ENCODE assay signal across 7 cellular contexts in the genomic region with DNA sequence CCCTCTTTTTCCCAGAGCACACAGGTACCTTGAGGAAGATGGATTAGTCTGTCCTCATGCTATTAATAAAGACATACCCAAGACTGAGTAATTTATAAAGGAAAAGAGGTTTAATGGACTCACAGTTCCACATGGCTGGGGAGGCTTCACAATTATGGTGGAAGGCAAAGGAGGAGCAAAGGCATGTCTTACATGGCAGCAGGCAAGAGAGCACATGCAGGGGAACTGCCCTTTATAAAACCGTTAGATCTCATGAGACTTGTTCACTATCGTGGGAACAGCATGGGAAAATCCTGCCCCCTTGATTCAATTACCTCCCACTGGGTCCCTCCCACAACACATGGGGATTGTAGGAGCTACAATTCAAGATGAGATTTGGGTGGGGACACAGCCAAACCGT. TPM values are rescaled to one million over a fixed set of nuclear protein-coding genes. Genes with fewer than 3 reads are reported as not detected.
DNase-seq lines count a peak whose midpoint lies in the region; ATAC-seq, FAIRE-seq and TF ChIP-seq lines count a peak whose summit lies in the region.
"Not testable (repeated sequence)": the region's sequence is repeated elsewhere in the genome, so short reads cannot be mapped to it uniquely, and the experiment has no call there.
"Had no signal": no experiment of that assay in that cellular context is flagged by ENCODE, and none has a peak within 500 bp of the region (broad histone marks: within the 10 kb centered on the region; RNA-seq: fewer than 3 reads in every experiment).

No MANE protein-coding gene starts in this region.

- not testable (repeated sequence) for H3K27me3 ChIP-seq in BLaER1 treated with 17β-estradiol and CSF1 and Interleukin-3, amounts not matched to agents 10 nM and 100 nM; DND-41 (ENCODE audit: insufficient read depth, low read length, poor library complexity)
- H3K27me3 ChIP-seq in K562 (ENCODE audit: control insufficient read depth in 2 of 2, insufficient read depth in 2 of 2, low read length in 2 of 2) = peaks cover 12 to 32% of the 10 kb centered on the region in 2 experiments

- peak overlapping the region in 8 of 10 experiments; percentile 6 to 44 (median 24); a peak in 10 of 20 replicates for H3K4me3 ChIP-seq in BLaER1 treated with 17β-estradiol and CSF1 and Interleukin-3, amounts not matched to agents 10 nM and 100 nM
- H3K4me3 ChIP-seq in DND-41 (ENCODE audit: low read depth in 1 of 2, low read length in 2 of 2) = peak overlapping the region in 1 of 2 experiments; percentile 0; a peak in 1 of 4 replicates
- not testable (repeated sequence) for H3K4me3 ChIP-seq in K562

- not testable (repeated sequence) for H3K9me1 ChIP-seq in K562 (ENCODE audit: control insufficient read depth, insufficient read depth, low read length)

- peak overlapping the region; percentile 50 for H3K27ac Mint-ChIP-seq in activated CD8-positive, alpha-beta T cell treated with anti-CD3 and anti-CD28 coated beads, Interleukin-2, amount 10 ng/mL, durations not matched to agents 7 days and 5 days
- H3K27ac Mint-ChIP-seq in dendritic cell treated with granulocyte-macrophage colony-stimulating factor and Interleukin-4, amounts not matched to agents 40 ng/mL and 50 ng/mL, for 4 days = peak overlapping the region; percentile 88

- not testable (repeated sequence) for TF ChIP-seq RAD21 in K562 (CRISPR knock-in tag; conservative IDR thresholded peaks at IDR 0.05 in 1 of 2, IDR thresholded peaks at IDR 0.05 in 1 of 2)

- TF ChIP-seq POLR2A in K562 (conservative IDR thresholded peaks at IDR 0.05) = not testable (repeated sequence)

- FAIRE-seq in K562 (lab: Jason Lieb, UNC) = not testable (repeated sequence)

- ATAC-seq in DND-41 (ENCODE audit: insufficient read depth, low read depth); activated CD8-positive, alpha-beta T cell treated with anti-CD3 and anti-CD28 coated beads, Interleukin-2, amount 10 ng/mL, durations not matched to agents 7 days and 5 days; K562: not testable (repeated sequence)

- H2AFZ ChIP-seq in DND-41 (ENCODE audit: low read depth, low read length); K562 (ENCODE audit: low read depth, low read length): not testable (repeated sequence)

- peak overlapping the region in 8 of 11 experiments; percentile 31 to 82 (median 72); a peak in 11 of 22 replicates for H3K27ac ChIP-seq in BLaER1 treated with 17β-estradiol and CSF1 and Interleukin-3, amounts not matched to agents 10 nM and 100 nM
- not testable (repeated sequence) for H3K27ac ChIP-seq in DND-41 (ENCODE audit: low read length); K562 (ENCODE audit: extremely low read depth, low read depth, low read length)

- intact Hi-C loops in K562 (cut with micrococcal nuclease) = not testable (repeated sequence)
- intact Hi-C loops in dendritic cell treated with granulocyte-macrophage colony-stimulating factor and Interleukin-4, amounts not matched to agents 40 ng/mL and 50 ng/mL, for 4 days (cut with micrococcal nuclease) = loop anchor here (5.0 kb wide), 1 partner anchor 52 kb away; the partner anchor contains the start of gene SLC39A11

- TF ChIP-seq EP300 in K562 (IDR thresholded peaks at IDR 0.05; ENCODE audit: low read length) = not testable (repeated sequence)

- not testable (repeated sequence) for H3K79me2 ChIP-seq in DND-41 (ENCODE audit: insufficient read depth, low read length); K562 (ENCODE audit: control insufficient read depth, insufficient read depth, low read length)

- peaks cover 20% of the 10 kb centered on the region for H3K4me1 Mint-ChIP-seq in activated CD8-positive, alpha-beta T cell treated with anti-CD3 and anti-CD28 coated beads, Interleukin-2, amount 10 ng/mL, durations not matched to agents 7 days and 5 days (ENCODE audit: low read depth)
- peaks cover 59% of the 10 kb centered on the region for H3K4me1 Mint-ChIP-seq in dendritic cell treated with granulocyte-macrophage colony-stimulating factor and Interleukin-4, amounts not matched to agents 40 ng/mL and 50 ng/mL, for 4 days (ENCODE audit: low read depth)

- H3K4me3 Mint-ChIP-seq in activated CD8-positive, alpha-beta T cell treated with anti-CD3 and anti-CD28 coated beads, Interleukin-2, amount 10 ng/mL, durations not matched to agents 7 days and 5 days; dendritic cell treated with granulocyte-macrophage colony-stimulating factor and Interleukin-4, amounts not matched to agents 40 ng/mL and 50 ng/mL, for 4 days: not testable (repeated sequence)

- peaks cover 38 to 80% (median 55%) of the 10 kb centered on the region in 11 experiments for H3K9me3 ChIP-seq in BLaER1 treated with 17β-estradiol and CSF1 and Interleukin-3, amounts not matched to agents 10 nM and 100 nM (replicated peaks in 1 of 11)
- H3K9me3 ChIP-seq in DND-41 (ENCODE audit: insufficient read depth, low read length, severe bottlenecking) = peaks cover 15% of the 10 kb centered on the region
- not testable (repeated sequence) for H3K9me3 ChIP-seq in K562 (replicated peaks; ENCODE audit: control insufficient read depth, insufficient read depth, low read depth, low read length)

- in situ Hi-C loops in K562 (cut with MboI) = not testable (repeated sequence)

- POLR2A ChIA-PET in activated CD8-positive, alpha-beta T cell treated with anti-CD3 and anti-CD28 coated beads, Interleukin-2, amount 10 ng/mL, durations not matched to agents 7 days and 5 days (lab: Charles Lee); K562 (lab: Yijun Ruan, JAX): not testable (repeated sequence)

- peaks cover 27% of the 10 kb centered on the region for H3K9me3 Mint-ChIP-seq in activated CD8-positive, alpha-beta T cell treated with anti-CD3 and anti-CD28 coated beads, Interleukin-2, amount 10 ng/mL, durations not matched to agents 7 days and 5 days (ENCODE audit: insufficient read depth)
- peaks cover 13% of the 10 kb centered on the region for H3K9me3 Mint-ChIP-seq in dendritic cell treated with granulocyte-macrophage colony-stimulating factor and Interleukin-4, amounts not matched to agents 40 ng/mL and 50 ng/mL, for 4 days

- TF ChIP-seq CTCF in DND-41 (IDR thresholded peaks at IDR 0.05; ENCODE audit: borderline replicate concordance, extremely low read depth, low read length, poor library complexity, severe bottlenecking); K562 (IDR thresholded peaks at IDR 0.05 in 2 of 3, conservative IDR thresholded peaks at IDR 0.05 in 1 of 3; ENCODE audit: insufficient read depth in 2 of 3, low read depth in 1 of 3, low read length in 3 of 3): not testable (repeated sequence)

- not testable (repeated sequence) for H4K20me1 ChIP-seq in BLaER1 treated with 17β-estradiol and CSF1 and Interleukin-3, amounts not matched to agents 10 nM and 100 nM; DND-41 (ENCODE audit: insufficient read depth, low read length); K562 (replicated peaks; ENCODE audit: control insufficient read depth, insufficient read depth, low read length)

- H3K36me3 Mint-ChIP-seq in activated CD8-positive, alpha-beta T cell treated with anti-CD3 and anti-CD28 coated beads, Interleukin-2, amount 10 ng/mL, durations not matched to agents 7 days and 5 days (ENCODE audit: low read depth) = peaks cover 17% of the 10 kb centered on the region
- not testable (repeated sequence) for H3K36me3 Mint-ChIP-seq in dendritic cell treated with granulocyte-macrophage colony-stimulating factor and Interleukin-4, amounts not matched to agents 40 ng/mL and 50 ng/mL, for 4 days (ENCODE audit: low read depth)

- not testable (repeated sequence) for H3K27me3 Mint-ChIP-seq in activated CD8-positive, alpha-beta T cell treated with anti-CD3 and anti-CD28 coated beads, Interleukin-2, amount 10 ng/mL, durations not matched to agents 7 days and 5 days (ENCODE audit: low read depth); dendritic cell treated with granulocyte-macrophage colony-stimulating factor and Interleukin-4, amounts not matched to agents 40 ng/mL and 50 ng/mL, for 4 days

- H3K4me1 ChIP-seq in BLaER1 treated with 17β-estradiol and CSF1 and Interleukin-3, amounts not matched to agents 10 nM and 100 nM = peaks cover 14 to 50% (median 30%) of the 10 kb centered on the region in 10 experiments
- peaks cover 19% of the 10 kb centered on the region for H3K4me1 ChIP-seq in DND-41 (ENCODE audit: insufficient read depth, low read length)
- not testable (repeated sequence) for H3K4me1 ChIP-seq in K562 (replicated peaks in 1 of 2; ENCODE audit: control insufficient read depth in 2 of 2, insufficient read depth in 2 of 2, low read length in 2 of 2)

- WGBS in K562 (ENCODE audit: insufficient coverage, low coverage, missing lambda C conversion rate) = 2% methylated on average over 3 of the region's 3 CpGs

- CTCF ChIA-PET in activated CD8-positive, alpha-beta T cell treated with anti-CD3 and anti-CD28 coated beads, Interleukin-2, amount 10 ng/mL, durations not matched to agents 7 days and 5 days (lab: Charles Lee) = interaction anchor here (2.0 to 2.4 kb wide), 2 partner anchors 12 to 417 kb away, joined by 5 to 12 read pairs; no protein-coding TSS in a partner anchor
- CTCF ChIA-PET in K562 (lab: Yijun Ruan, JAX; ENCODE audit: low intra/inter-chr PET ratio) = not testable (repeated sequence)

- not testable (repeated sequence) for DNase-seq in DND-41; activated CD8-positive, alpha-beta T cell treated with anti-CD3 and anti-CD28 coated beads, Interleukin-2, amount 10 ng/mL, durations not matched to agents 7 days and 5 days; K562 (ENCODE audit: extremely low read depth in 1 of 4, low spot score in 3 of 4)

- peak overlapping the region in 9 of 11 experiments; percentile 54 to 83 (median 77); a peak in 15 of 22 replicates for H3K4me2 ChIP-seq in BLaER1 treated with 17β-estradiol and CSF1 and Interleukin-3, amounts not matched to agents 10 nM and 100 nM
- H3K4me2 ChIP-seq in DND-41 (ENCODE audit: insufficient read depth, low read length) = peak overlapping the region; percentile 39
- H3K4me2 ChIP-seq in K562 (ENCODE audit: insufficient read depth, low read length) = not testable (repeated sequence)

- peaks cover 0 to 19% (median 9%) of the 10 kb centered on the region in 11 experiments; a peak in 10 of 22 replicates for H3K36me3 ChIP-seq in BLaER1 treated with 17β-estradiol and CSF1 and Interleukin-3, amounts not matched to agents 10 nM and 100 nM
- H3K36me3 ChIP-seq in DND-41 (ENCODE audit: insufficient read depth, low read length); K562 (ENCODE audit: control insufficient read depth, insufficient read depth, low read length): not testable (repeated sequence)

- not testable (repeated sequence) for BruUV-seq in K562 (replicated peaks; lab: Mats Ljungman, UMichigan)

- H3K9ac ChIP-seq in BLaER1 treated with 17β-estradiol and CSF1 and Interleukin-3, amounts not matched to agents 10 nM and 100 nM; DND-41 (ENCODE audit: low read depth, low read length); K562 (ENCODE audit: insufficient read depth in 1 of 2, low read depth in 2 of 2, low read length in 2 of 2): not testable (repeated sequence)

RNA-seq across cellular contexts. Expression of gene SSTR2, which starts 20.6 kb away (rescaled TPM):
- not detected for total RNA-seq in activated CD8-positive, alpha-beta T cell treated with anti-CD3 and anti-CD28 coated beads, Interleukin-2, amount 10 ng/mL, durations not matched to agents 7 days and 5 days
- not detected in 2 replicates for total RNA-seq in K562 (2011; cell fraction: chromatin; rRNA removed; ENCODE audit: low replicate concordance)
- not detected in 2 replicates for total RNA-seq in K562 (2011; cell fraction: nucleolus; rRNA removed)
- not detected in 2 replicates for total RNA-seq in K562 (2011; cell fraction: nucleoplasm; rRNA removed)
- not detected in 2 replicates for total RNA-seq in K562 (2014; rRNA removed)
- not detected in 2 replicates for total RNA-seq in K562 (2014; rRNA removed; fragmentation: Illumina TruSeq; extraction: Trizol)
- total RNA-seq in K562 (2015; rRNA removed; fragmentation: Illumina TruSeq; extraction: Trizol) = not detected in 2 replicates
- total RNA-seq in K562 (2021) = not detected in 2 replicates
- not detected in 2 replicates for polyA plus RNA-seq in K562 (2011; rRNA removed)
- polyA plus RNA-seq in K562 (2011; cell fraction: cytosol; rRNA removed) = not detected in 2 replicates
- polyA plus RNA-seq in K562 (2011; cell fraction: nucleus; rRNA removed) = not detected in 2 replicates
- 0.04 TPM in 2 replicates for polyA plus RNA-seq in K562 (2012)
- not detected in 2 replicates for polyA plus RNA-seq in K562 (2014; fragmentation: Illumina TruSeq; extraction: Trizol)
- under 1 TPM in 1 of 2 experiments, not detected in 1; 0.03 TPM for polyA plus RNA-seq in K562 (2014; fragmentation: Nextera tagmentation; extraction: Ambion mirVana)
- not detected in 2 replicates for polyA plus RNA-seq in K562 (2014; rRNA removed)
- polyA minus RNA-seq in K562 (2011; rRNA and poly(A)+ RNA removed) = not detected in 2 replicates
- not detected in 2 replicates for polyA minus RNA-seq in K562 (2011; cell fraction: cytosol; rRNA and poly(A)+ RNA removed)
- not detected in 2 replicates for polyA minus RNA-seq in K562 (2011; cell fraction: nucleus; rRNA and poly(A)+ RNA removed)
- total RNA-seq: CD4-positive, alpha-beta T cell; CD8-positive, alpha-beta T cell had no signal

RNA-seq across cellular contexts. Expression of gene COG1, which starts 48.6 kb away (rescaled TPM):
- 10 to 100 TPM; 25.2 to 30.5 TPM for total RNA-seq in activated CD8-positive, alpha-beta T cell treated with anti-CD3 and anti-CD28 coated beads, Interleukin-2, amount 10 ng/mL, durations not matched to agents 7 days and 5 days
- total RNA-seq in K562 (2011; cell fraction: chromatin; rRNA removed; ENCODE audit: low replicate concordance) = 66.6 and 89.3 TPM in 2 replicates
- total RNA-seq in K562 (2011; cell fraction: nucleolus; rRNA removed) = 46.7 and 60.0 TPM in 2 replicates
- total RNA-seq in K562 (2011; cell fraction: nucleoplasm; rRNA removed) = 49.8 and 61.1 TPM in 2 replicates
- 10.8 and 16.6 TPM in 2 replicates for total RNA-seq in K562 (2014; rRNA removed)
- 12.3 and 14.0 TPM in 2 replicates for total RNA-seq in K562 (2014; rRNA removed; fragmentation: Illumina TruSeq; extraction: Trizol)
- 13.8 and 18.5 TPM in 2 replicates for total RNA-seq in K562 (2015; rRNA removed; fragmentation: Illumina TruSeq; extraction: Trizol)
- total RNA-seq in K562 (2021) = 23.9 and 26.8 TPM in 2 replicates
- polyA plus RNA-seq in K562 (2011; rRNA removed) = 16.2 and 22.8 TPM in 2 replicates
- polyA plus RNA-seq in K562 (2011; cell fraction: cytosol; rRNA removed) = 13.1 and 18.9 TPM in 2 replicates
- 55.2 and 65.8 TPM in 2 replicates for polyA plus RNA-seq in K562 (2011; cell fraction: nucleus; rRNA removed)
- polyA plus RNA-seq in K562 (2012) = 23.6 and 25.0 TPM in 2 replicates
- polyA plus RNA-seq in K562 (2014; fragmentation: Illumina TruSeq; extraction: Trizol) = 19.6 and 28.3 TPM in 2 replicates
- 1 to 10 TPM; 9.5 to 9.9 TPM for polyA plus RNA-seq in K562 (2014; fragmentation: Nextera tagmentation; extraction: Ambion mirVana)
- polyA plus RNA-seq in K562 (2014; rRNA removed) = 12.9 and 13.9 TPM in 2 replicates
- 20.6 and 23.9 TPM in 2 replicates for polyA minus RNA-seq in K562 (2011; rRNA and poly(A)+ RNA removed)
- 15.8 and 17.8 TPM in 2 replicates for polyA minus RNA-seq in K562 (2011; cell fraction: cytosol; rRNA and poly(A)+ RNA removed)
- 42.4 and 45.0 TPM in 2 replicates for polyA minus RNA-seq in K562 (2011; cell fraction: nucleus; rRNA and poly(A)+ RNA removed)

RNA-seq across cellular contexts. Expression of gene SLC39A11, which starts 51.7 kb away (rescaled TPM):
- total RNA-seq in activated CD8-positive, alpha-beta T cell treated with anti-CD3 and anti-CD28 coated beads, Interleukin-2, amount 10 ng/mL, durations not matched to agents 7 days and 5 days = 10 to 100 TPM; 20.2 to 20.5 TPM
- total RNA-seq in K562 (2011; cell fraction: chromatin; rRNA removed; ENCODE audit: low replicate concordance) = 51.5 and 68.1 TPM in 2 replicates
- 52.9 and 55.3 TPM in 2 replicates for total RNA-seq in K562 (2011; cell fraction: nucleolus; rRNA removed)
- 74.6 and 85.3 TPM in 2 replicates for total RNA-seq in K562 (2011; cell fraction: nucleoplasm; rRNA removed)
- total RNA-seq in K562 (2014; rRNA removed) (11.8 and 15.1 TPM in 2 replicates), K562 (2014; rRNA removed; fragmentation: Illumina TruSeq; extraction: Trizol) (12.7 and 12.9 TPM in 2 replicates), K562 (2015; rRNA removed; fragmentation: Illumina TruSeq; extraction: Trizol) (20.2 TPM in 2 replicates), K562 (2021) (25.6 and 26.4 TPM in 2 replicates)
- polyA plus RNA-seq in K562 (2011; rRNA removed) (8.8 and 10.5 TPM in 2 replicates), K562 (2014; fragmentation: Illumina TruSeq; extraction: Trizol) (11.0 and 13.4 TPM in 2 replicates), K562 (2014; fragmentation: Nextera tagmentation; extraction: Ambion mirVana) (10 to 100 TPM; 11.5 to 13.7 TPM), K562 (2014; rRNA removed) (12.8 and 15.2 TPM in 2 replicates)
- polyA plus RNA-seq in K562 (2011; cell fraction: cytosol; rRNA removed) = 9.1 and 10.5 TPM in 2 replicates
- 12.2 and 21.3 TPM in 2 replicates for polyA plus RNA-seq in K562 (2011; cell fraction: nucleus; rRNA removed)
- 19.8 and 21.1 TPM in 2 replicates for polyA plus RNA-seq in K562 (2012)
- 18.1 and 20.4 TPM in 2 replicates for polyA minus RNA-seq in K562 (2011; rRNA and poly(A)+ RNA removed)
- 10.3 and 16.1 TPM in 2 replicates for polyA minus RNA-seq in K562 (2011; cell fraction: cytosol; rRNA and poly(A)+ RNA removed)
- 23.0 and 23.8 TPM in 2 replicates for polyA minus RNA-seq in K562 (2011; cell fraction: nucleus; rRNA and poly(A)+ RNA removed)
